In genomic region chr22:46591890-46592289, GRCh38 we compare ENCODE assay signal across 9 cellular contexts. TPM values are rescaled to one million over a fixed set of nuclear protein-coding genes. Genes with fewer than 3 reads are reported as not detected.
DNase-seq lines count a peak whose midpoint lies in the region; TF ChIP-seq lines count a peak whose summit lies in the region.
"Had no signal": no experiment of that assay in that cellular context is flagged by ENCODE, and none has a peak within 500 bp of the region (broad histone marks: within the 10 kb centered on the region; RNA-seq: fewer than 3 reads in every experiment).

No MANE protein-coding gene starts in this region.

- H3K4me2 ChIP-seq in BLaER1 treated with 17β-estradiol and CSF1 and Interleukin-3, amounts not matched to agents 10 nM and 100 nM: peak overlapping the region; percentile 87 to 100 (median 98)

- H3K27ac ChIP-seq in BLaER1 treated with 17β-estradiol and CSF1 and Interleukin-3, amounts not matched to agents 10 nM and 100 nM: peak overlapping the region; percentile 71 to 95 (median 85)
- peak overlapping the region; percentile 4 to 83 for H3K27ac ChIP-seq in coronary artery

- no peaks in the 10 kb centered on the region; a peak in 1 of 22 replicates for H3K36me3 ChIP-seq in BLaER1 treated with 17β-estradiol and CSF1 and Interleukin-3, amounts not matched to agents 10 nM and 100 nM

- TF ChIP-seq CTCF in NB4 (IDR thresholded peaks at IDR 0.05; ENCODE audit: low read depth, low read length) (no peak), coronary artery (IDR thresholded peaks at IDR 0.05) (no peak), neural crest cell (conservative IDR thresholded peaks at IDR 0.05) (no peak)

- H3K4me3 ChIP-seq in BLaER1 treated with 17β-estradiol and CSF1 and Interleukin-3, amounts not matched to agents 10 nM and 100 nM: peak overlapping the region; percentile 2 to 70 (median 46); a peak in 17 of 20 replicates
- H3K4me3 ChIP-seq in NB4 (ENCODE audit: low read depth, low read length) (peak overlapping the region; percentile 63), coronary artery (no peak overlapping the region)

- H3K27me3 ChIP-seq in BLaER1 treated with 17β-estradiol and CSF1 and Interleukin-3, amounts not matched to agents 10 nM and 100 nM: peaks cover 0 to 14% (median 0%) of the 10 kb centered on the region in 11 experiments; a peak in 5 of 22 replicates

- no peak for DNase-seq in NB4 (ENCODE audit: low read depth)
- no peak for DNase-seq in coronary artery (ENCODE audit: low spot score)
- no peak for DNase-seq in neural crest cell (ENCODE audit: low read depth, low spot score)
- DNase-seq in activated effector memory CD4-positive, alpha-beta T cell treated with Interleukin-2 at 50 U/mL for 16 hours: no peak
- DNase-seq in NCI-H2227 treated with DMSO at 0.1 percent for 48 hours (lab: John Stamatoyannopoulos, UW): no peak
- DNase-seq in H4 (ENCODE audit: low spot score): no peak
- DNase-seq in NAMALWA (ENCODE audit: low spot score): no peak
- DNase-seq: NCI-H1105 had no signal

- peaks cover 11% of the 10 kb centered on the region for H3K4me1 Mint-ChIP-seq in neural crest cell

- no peaks in the 10 kb centered on the region for H3K9me3 ChIP-seq in BLaER1 treated with 17β-estradiol and CSF1 and Interleukin-3, amounts not matched to agents 10 nM and 100 nM (replicated peaks in 1 of 11)

- peak overlapping the region; percentile 78 for H3K27ac Mint-ChIP-seq in neural crest cell (ENCODE audit: unreplicated experiment)

- H3K4me3 Mint-ChIP-seq in neural crest cell: no peak overlapping the region

- peak overlapping the region; percentile 67 to 84 (median 74) for H3K9ac ChIP-seq in BLaER1 treated with 17β-estradiol and CSF1 and Interleukin-3, amounts not matched to agents 10 nM and 100 nM

- peaks cover 92 to 100% (median 99%) of the 10 kb centered on the region in 10 experiments for H3K4me1 ChIP-seq in BLaER1 treated with 17β-estradiol and CSF1 and Interleukin-3, amounts not matched to agents 10 nM and 100 nM

- H3K36me3 Mint-ChIP-seq in neural crest cell (ENCODE audit: low read depth): no peaks in the 10 kb centered on the region

- no peaks in the 10 kb centered on the region for H3K27me3 Mint-ChIP-seq in neural crest cell (ENCODE audit: low read depth)

- H3K9me3 Mint-ChIP-seq in neural crest cell: no peaks in the 10 kb centered on the region

- no peak for TF ChIP-seq POLR2A in NB4 (IDR thresholded peaks at IDR 0.05; ENCODE audit: extremely low read depth, insufficient read length)

- peaks cover 3 to 33% (median 7%) of the 10 kb centered on the region in 11 experiments; a peak in 15 of 22 replicates for H4K20me1 ChIP-seq in BLaER1 treated with 17β-estradiol and CSF1 and Interleukin-3, amounts not matched to agents 10 nM and 100 nM

RNA-seq across cellular contexts. Expression of gene GRAMD4, which starts 28.3 kb away (rescaled TPM):
- total RNA-seq in neural crest cell: 32.3 and 34.1 TPM in 2 replicates
- total RNA-seq in H4 (2014; rRNA removed; shearing (Covaris generic)): 3.2 and 25.4 TPM in 2 replicates

RNA-seq across cellular contexts. Expression of gene CELSR1, which starts 54.5 kb away (rescaled TPM):
- 5.1 and 5.4 TPM in 2 replicates for total RNA-seq in neural crest cell
- total RNA-seq in H4 (2014; rRNA removed; shearing (Covaris generic)): 5.7 and 12.7 TPM in 2 replicates
